In genomic region chr1:7943295-7943694, GRCh38 we compare ENCODE assay signal across 1 cellular context.
TF ChIP-seq lines count a peak whose summit lies in the region.

No MANE protein-coding gene starts in this region.

TF ChIP-seq in GM23338, 12 proteins besides CTCF, POLR2A, EP300 and RAD21 (continued from another document):
- TF ChIP-seq, protein P1, sequence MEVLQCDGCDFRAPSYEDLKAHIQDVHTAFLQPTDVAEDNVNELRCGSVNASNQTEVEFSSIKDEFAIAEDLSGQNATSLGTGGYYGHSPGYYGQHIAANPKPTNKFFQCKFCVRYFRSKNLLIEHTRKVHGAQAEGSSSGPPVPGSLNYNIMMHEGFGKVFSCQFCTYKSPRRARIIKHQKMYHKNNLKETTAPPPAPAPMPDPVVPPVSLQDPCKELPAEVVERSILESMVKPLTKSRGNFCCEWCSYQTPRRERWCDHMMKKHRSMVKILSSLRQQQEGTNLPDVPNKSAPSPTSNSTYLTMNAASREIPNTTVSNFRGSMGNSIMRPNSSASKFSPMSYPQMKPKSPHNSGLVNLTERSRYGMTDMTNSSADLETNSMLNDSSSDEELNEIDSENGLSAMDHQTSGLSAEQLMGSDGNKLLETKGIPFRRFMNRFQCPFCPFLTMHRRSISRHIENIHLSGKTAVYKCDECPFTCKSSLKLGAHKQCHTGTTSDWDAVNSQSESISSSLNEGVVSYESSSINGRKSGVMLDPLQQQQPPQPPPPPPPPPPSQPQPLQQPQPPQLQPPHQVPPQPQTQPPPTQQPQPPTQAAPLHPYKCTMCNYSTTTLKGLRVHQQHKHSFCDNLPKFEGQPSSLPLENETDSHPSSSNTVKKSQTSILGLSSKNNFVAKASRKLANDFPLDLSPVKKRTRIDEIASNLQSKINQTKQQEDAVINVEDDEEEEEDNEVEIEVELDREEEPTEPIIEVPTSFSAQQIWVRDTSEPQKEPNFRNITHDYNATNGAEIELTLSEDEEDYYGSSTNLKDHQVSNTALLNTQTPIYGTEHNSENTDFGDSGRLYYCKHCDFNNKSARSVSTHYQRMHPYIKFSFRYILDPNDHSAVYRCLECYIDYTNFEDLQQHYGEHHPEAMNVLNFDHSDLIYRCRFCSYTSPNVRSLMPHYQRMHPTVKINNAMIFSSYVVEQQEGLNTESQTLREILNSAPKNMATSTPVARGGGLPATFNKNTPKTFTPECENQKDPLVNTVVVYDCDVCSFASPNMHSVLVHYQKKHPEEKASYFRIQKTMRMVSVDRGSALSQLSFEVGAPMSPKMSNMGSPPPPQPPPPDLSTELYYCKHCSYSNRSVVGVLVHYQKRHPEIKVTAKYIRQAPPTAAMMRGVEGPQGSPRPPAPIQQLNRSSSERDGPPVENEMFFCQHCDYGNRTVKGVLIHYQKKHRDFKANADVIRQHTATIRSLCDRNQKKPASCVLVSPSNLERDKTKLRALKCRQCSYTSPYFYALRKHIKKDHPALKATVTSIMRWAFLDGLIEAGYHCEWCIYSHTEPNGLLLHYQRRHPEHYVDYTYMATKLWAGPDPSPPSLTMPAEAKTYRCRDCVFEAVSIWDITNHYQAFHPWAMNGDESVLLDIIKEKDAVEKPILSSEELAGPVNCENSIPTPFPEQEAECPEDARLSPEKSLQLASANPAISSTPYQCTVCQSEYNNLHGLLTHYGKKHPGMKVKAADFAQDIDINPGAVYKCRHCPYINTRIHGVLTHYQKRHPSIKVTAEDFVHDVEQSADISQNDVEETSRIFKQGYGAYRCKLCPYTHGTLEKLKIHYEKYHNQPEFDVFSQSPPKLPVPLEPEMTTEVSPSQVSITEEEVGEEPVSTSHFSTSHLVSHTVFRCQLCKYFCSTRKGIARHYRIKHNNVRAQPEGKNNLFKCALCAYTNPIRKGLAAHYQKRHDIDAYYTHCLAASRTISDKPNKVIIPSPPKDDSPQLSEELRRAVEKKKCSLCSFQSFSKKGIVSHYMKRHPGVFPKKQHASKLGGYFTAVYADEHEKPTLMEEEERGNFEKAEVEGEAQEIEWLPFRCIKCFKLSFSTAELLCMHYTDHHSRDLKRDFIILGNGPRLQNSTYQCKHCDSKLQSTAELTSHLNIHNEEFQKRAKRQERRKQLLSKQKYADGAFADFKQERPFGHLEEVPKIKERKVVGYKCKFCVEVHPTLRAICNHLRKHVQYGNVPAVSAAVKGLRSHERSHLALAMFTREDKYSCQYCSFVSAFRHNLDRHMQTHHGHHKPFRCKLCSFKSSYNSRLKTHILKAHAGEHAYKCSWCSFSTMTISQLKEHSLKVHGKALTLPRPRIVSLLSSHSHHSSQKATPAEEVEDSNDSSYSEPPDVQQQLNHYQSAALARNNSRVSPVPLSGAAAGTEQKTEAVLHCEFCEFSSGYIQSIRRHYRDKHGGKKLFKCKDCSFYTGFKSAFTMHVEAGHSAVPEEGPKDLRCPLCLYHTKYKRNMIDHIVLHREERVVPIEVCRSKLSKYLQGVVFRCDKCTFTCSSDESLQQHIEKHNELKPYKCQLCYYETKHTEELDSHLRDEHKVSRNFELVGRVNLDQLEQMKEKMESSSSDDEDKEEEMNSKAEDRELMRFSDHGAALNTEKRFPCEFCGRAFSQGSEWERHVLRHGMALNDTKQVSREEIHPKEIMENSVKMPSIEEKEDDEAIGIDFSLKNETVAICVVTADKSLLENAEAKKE (CRISPR knock-in tag; IDR thresholded peaks at IDR 0.05), result no peak
- no peak for TF ChIP-seq REST (IDR thresholded peaks at IDR 0.05; ENCODE audit: unreplicated experiment)
- no peak for TF ChIP-seq STAT1 (IDR thresholded peaks at IDR 0.05; ENCODE audit: unreplicated experiment)
- no peak for TF ChIP-seq CREB1 (CRISPR knock-in tag; IDR thresholded peaks at IDR 0.05; ENCODE audit: low read depth)
- no peak for TF ChIP-seq ETS1 (IDR thresholded peaks at IDR 0.05)
- no peak for TF ChIP-seq EZH2phosphoT487 (IDR thresholded peaks at IDR 0.05; ENCODE audit: unreplicated experiment)
